8 cellular contexts compared by ENCODE assay signal in the genomic region with DNA sequence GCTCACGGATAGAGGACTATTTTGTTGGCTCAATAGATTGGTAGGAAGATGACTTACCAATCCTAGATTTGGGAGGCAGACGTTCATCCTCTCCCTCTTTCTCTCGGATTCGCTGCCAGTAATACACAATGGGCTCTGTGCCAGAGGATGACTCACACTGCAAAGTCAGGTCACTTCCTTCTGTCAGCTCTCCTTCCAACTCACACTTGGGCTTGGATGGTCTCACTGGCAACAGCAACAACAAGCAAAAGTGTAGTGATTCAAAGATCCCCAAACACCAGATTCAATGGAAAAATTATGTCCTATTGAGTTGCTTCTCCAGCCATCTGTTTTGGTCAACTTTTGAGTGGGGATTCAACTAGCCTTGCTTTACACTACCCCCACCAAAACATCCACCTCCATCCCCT. TPM values are rescaled to one million over a fixed set of nuclear protein-coding genes. Genes with fewer than 3 reads are reported as not detected.
DNase-seq lines count a peak whose midpoint lies in the region; ATAC-seq, FAIRE-seq and TF ChIP-seq lines count a peak whose summit lies in the region.

No MANE protein-coding gene starts in this region.

- H3F3A ChIP-seq in SK-N-SH (replicated peaks; ENCODE audit: insufficient read depth) = peaks cover 37% of the 10 kb centered on the region

- H4K20me1 ChIP-seq in SK-N-SH (ENCODE audit: insufficient read depth) (no peaks in the 10 kb centered on the region), astrocyte (ENCODE audit: insufficient read depth, low read length) (no peaks in the 10 kb centered on the region), OCI-LY7 (ENCODE audit: insufficient read depth, low read length) (no peaks in the 10 kb centered on the region)

- H3K27me3 ChIP-seq in SK-N-SH (ENCODE audit: insufficient read depth) (no peaks in the 10 kb centered on the region), astrocyte (ENCODE audit: insufficient read depth, low read length) (no peaks in the 10 kb centered on the region)

- H3K36me3 Mint-ChIP-seq in astrocyte (ENCODE audit: low read depth, unreplicated experiment) = peaks cover 5% of the 10 kb centered on the region
- no peaks in the 10 kb centered on the region for H3K36me3 Mint-ChIP-seq in immature natural killer cell

- H3K4me1 Mint-ChIP-seq in astrocyte (ENCODE audit: low read depth, unreplicated experiment) = peaks cover 8% of the 10 kb centered on the region
- H3K4me1 Mint-ChIP-seq in immature natural killer cell = peaks cover 36 to 39% of the 10 kb centered on the region in 2 donors

- H2AFZ ChIP-seq in SK-N-SH (ENCODE audit: low read depth) (no peak overlapping the region), astrocyte (ENCODE audit: low read depth, low read length) (no peak overlapping the region), OCI-LY7 (ENCODE audit: low read length) (no peak overlapping the region)

- H3K4me3 ChIP-seq in SK-N-SH (ENCODE audit: low read depth in 2 of 2, low read length in 1 of 2) = no peak overlapping the region
- H3K4me3 ChIP-seq in astrocyte (ENCODE audit: insufficient read depth, low read depth, low read length) = no peak overlapping the region
- no peak overlapping the region for H3K4me3 ChIP-seq in OCI-LY7 (ENCODE audit: low read depth, low read length, poor library complexity, severe bottlenecking)

- TF ChIP-seq RAD21 in SK-N-SH (IDR thresholded peaks at IDR 0.05; ENCODE audit: low read length) = no peak

- H3K4me1 ChIP-seq in SK-N-SH (ENCODE audit: control insufficient read depth in 1 of 2, insufficient read depth in 2 of 2, low read depth in 1 of 2, low read length in 1 of 2) = peaks cover 0 to 17% of the 10 kb centered on the region in 2 experiments
- peaks cover 9% of the 10 kb centered on the region for H3K4me1 ChIP-seq in astrocyte (ENCODE audit: insufficient read depth, low read length)
- H3K4me1 ChIP-seq in OCI-LY7 (ENCODE audit: insufficient read depth, low read length, poor library complexity, severe bottlenecking) = no peaks in the 10 kb centered on the region

- 2% methylated on average over 4 of the region's 4 CpGs for WGBS in SK-N-SH (ENCODE audit: low lambda C conversion rate)

- H3K27ac ChIP-seq in SK-N-SH (ENCODE audit: low read depth in 2 of 2, low read length in 1 of 2) (peak overlapping the region; percentile 44 to 97), astrocyte (ENCODE audit: low read depth, low read length) (peak overlapping the region; percentile 77), OCI-LY7 (ENCODE audit: low read depth, low read length, poor library complexity, severe bottlenecking) (no peak overlapping the region)

- H3K27ac Mint-ChIP-seq in astrocyte (ENCODE audit: unreplicated experiment) (peak overlapping the region; percentile 97), immature natural killer cell (peak overlapping the region; percentile 18 to 85 (median 70))

- TF ChIP-seq CTCF in SK-N-SH (IDR thresholded peaks at IDR 0.05) (no peak), astrocyte (IDR thresholded peaks at IDR 0.05; ENCODE audit: insufficient read depth, low read depth, low read length) (no peak), OCI-LY7 (conservative IDR thresholded peaks at IDR 0.05; ENCODE audit: low read length) (no peak)

- H3K36me3 ChIP-seq in SK-N-SH (replicated peaks in 1 of 2; ENCODE audit: control insufficient read depth in 1 of 2, insufficient read depth in 2 of 2, low read length in 1 of 2) (peaks cover 12 to 70% of the 10 kb centered on the region in 2 experiments), astrocyte (ENCODE audit: insufficient read depth, low read length) (peaks cover 9% of the 10 kb centered on the region), OCI-LY7 (ENCODE audit: insufficient read depth, low read length) (no peaks in the 10 kb centered on the region)

- no peaks in the 10 kb centered on the region for H3K27me3 Mint-ChIP-seq in astrocyte (ENCODE audit: low read depth, unreplicated experiment)
- peaks cover 0 to 2% (median 2%) of the 10 kb centered on the region in 3 donors for H3K27me3 Mint-ChIP-seq in immature natural killer cell (ENCODE audit: low read depth in 3 of 3)

- H3K4me3 Mint-ChIP-seq in astrocyte (ENCODE audit: unreplicated experiment) = no peak overlapping the region
- peak overlapping the region in 2 of 5 donors; percentile 42 to 74 for H3K4me3 Mint-ChIP-seq in immature natural killer cell

- ATAC-seq in HG02623 (IDR thresholded peaks at IDR 0.05; ENCODE audit: unreplicated experiment) = no peak

- FAIRE-seq in astrocyte (lab: Jason Lieb, UNC) = peak; percentile 99

- H3K9me3 ChIP-seq in SK-N-SH (no peaks in the 10 kb centered on the region), astrocyte (ENCODE audit: insufficient read depth, low read depth, low read length) (no peaks in the 10 kb centered on the region), OCI-LY7 (ENCODE audit: low read length) (no peaks in the 10 kb centered on the region)

- CTCF ChIA-PET in SK-N-SH (lab: Yijun Ruan, JAX) (interaction anchor here (0.9 to 2.3 kb wide), 3 partner anchors 13 to 355 kb away, joined by 3 to 10 read pairs (median 4); no protein-coding TSS in a partner anchor), OCI-LY7 (lab: Charles Lee; ENCODE audit: unreplicated experiment) (no interaction called here)

- H3K9me3 Mint-ChIP-seq in astrocyte (ENCODE audit: unreplicated experiment) (no peaks in the 10 kb centered on the region), immature natural killer cell (no peaks in the 10 kb centered on the region)

- POLR2A ChIA-PET in SK-N-SH (lab: Yijun Ruan, JAX) (interaction anchor here (0.6 kb wide), 1 partner anchor 13 kb away, joined by 3 read pairs; no protein-coding TSS in a partner anchor), OCI-LY7 (lab: Charles Lee) (interaction anchor here (0.7 to 1.2 kb wide), 3 partner anchors 12 to 417 kb away, joined by 3 read pairs; no protein-coding TSS in a partner anchor)

- H3K9me2 ChIP-seq in SK-N-SH (no peaks in the 10 kb centered on the region), OCI-LY7 (ENCODE audit: insufficient read depth, low read length) (no peaks in the 10 kb centered on the region)

- peak overlapping the region; percentile 54 for H3K9ac ChIP-seq in SK-N-SH
- peak overlapping the region; percentile 9 for H3K9ac ChIP-seq in astrocyte (ENCODE audit: low read length)

- TF ChIP-seq EP300 in SK-N-SH (IDR thresholded peaks at IDR 0.05; ENCODE audit: borderline replicate concordance in 1 of 2, low read depth in 1 of 2, low read length in 1 of 2) = peak in 1 of 2 experiments; percentile 40; a peak in 1 of 4 replicates

- no TSS peak for BruUV-seq in OCI-LY7 (replicated peaks; lab: Mats Ljungman, UMichigan)

- peaks cover 37% of the 10 kb centered on the region for H3K79me2 ChIP-seq in SK-N-SH (ENCODE audit: insufficient read depth)
- no peaks in the 10 kb centered on the region for H3K79me2 ChIP-seq in astrocyte (ENCODE audit: insufficient read depth, low read length)
- no peaks in the 10 kb centered on the region for H3K79me2 ChIP-seq in OCI-LY7 (ENCODE audit: insufficient read depth, low read depth, low read length)

- intact Hi-C loops in OCI-LY7 (cut with micrococcal nuclease; ENCODE audit: unreplicated experiment) = no loop called here

- DNase-seq in A172 (ENCODE audit: low spot score) (peak; percentile 77), HS-5 (ENCODE audit: low read depth) (peak; percentile 91), SK-N-SH (peak; percentile 43), astrocyte (ENCODE audit: low read depth) (peak; percentile 95), immature natural killer cell (peak in 1 of 3 donors; percentile 55), OCI-LY7 (ENCODE audit: low spot score) (no peak)
- DNase-seq in stimulated activated CD4-positive, alpha-beta T cell treated with anti-CD3 and anti-CD28 coated beads, Interleukin-1b, Interleukin-23, amount 100 ng/mL, for 4 hours (ENCODE audit: low read depth in 2 of 2) = peak; percentile 30 to 54

- H3K4me2 ChIP-seq in SK-N-SH (peak overlapping the region; percentile 51; the same call in 1 of the 2 replicates), astrocyte (ENCODE audit: low read length) (peak overlapping the region; percentile 40), OCI-LY7 (ENCODE audit: low read length) (no peak overlapping the region)

TF ChIP-seq in SK-N-SH, 30 proteins besides CTCF, POLR2A, EP300 and RAD21 (continues in another document):
- TF ChIP-seq SIN3A (IDR thresholded peaks at IDR 0.05; ENCODE audit: borderline replicate concordance, low read depth, low read length) (peak; percentile 89; the same call in 1 of the 2 replicates), YY1 (IDR thresholded peaks at IDR 0.05; ENCODE audit: low read depth) (0 out of 2 replicates have a peak, but pooled peaks have one; percentile 29), PBX3 (IDR thresholded peaks at IDR 0.05) (peak; percentile 79), FOXM1 (IDR thresholded peaks at IDR 0.05; ENCODE audit: low read depth) (no peak), GABPA (IDR thresholded peaks at IDR 0.05; ENCODE audit: low read depth) (peak; percentile 38; the same call in 1 of the 2 replicates), ELF1 (IDR thresholded peaks at IDR 0.05) (no peak), CHD2 (IDR thresholded peaks at IDR 0.05; ENCODE audit: low read length, partially characterized antibody) (no peak), FOSL2 (IDR thresholded peaks at IDR 0.05; ENCODE audit: borderline replicate concordance, low read depth) (peak; percentile 88), TCF12 (IDR thresholded peaks at IDR 0.05) (peak; percentile 49; the same call in 1 of the 2 replicates), TAF1 (IDR thresholded peaks at IDR 0.05; ENCODE audit: borderline replicate concordance, low read depth, low read length) (peak; percentile 31; the same call in 1 of the 2 replicates), FOXJ3 (CRISPR knock-in tag; IDR thresholded peaks at IDR 0.05) (no peak)

RNA-seq across cellular contexts. Expression of gene HSPA8, which starts 21.7 kb away (rescaled TPM):
- 3,086 and 3,613 TPM in 2 replicates for total RNA-seq in A172 (2014; rRNA removed; shearing (Covaris generic))
- polyA plus RNA-seq in SK-N-SH (2012; rRNA removed) (2,088 and 3,150 TPM in 2 replicates), immature natural killer cell (1,000 to 10,000 TPM in 1 of 3 donors, 100 to 1,000 TPM in 2; 797 to 1,150 (median 908) TPM)
- 2,445 and 2,787 TPM in 2 replicates for polyA plus RNA-seq in SK-N-SH (2012; cell fraction: cytosol; rRNA removed)
- 1,331 and 2,502 TPM in 2 replicates for polyA plus RNA-seq in SK-N-SH (2012; cell fraction: nucleus; rRNA removed)
- total RNA-seq in astrocyte (1,391 and 1,502 TPM in 2 replicates), OCI-LY7 (2022) (490 and 1,029 TPM in 2 replicates)
- 1,862 and 1,909 TPM in 2 replicates for total RNA-seq in OCI-LY7 (2014; rRNA removed; shearing (Covaris generic))
